In genomic region chr9:14441976-14442651, GRCh38 we compare ENCODE assay signal across 9 cellular contexts.
A peak's percentile ranks its signal among the peaks of the same experiment; 100 is the strongest.
DNase-seq lines count a peak whose midpoint lies in the region; ATAC-seq and TF ChIP-seq lines count a peak whose summit lies in the region.
"Had no signal": no experiment of that assay in that cellular context is flagged by ENCODE, and none has a peak within 500 bp of the region (broad histone marks: within the 10 kb centered on the region; RNA-seq: fewer than 3 reads in every experiment).

No MANE protein-coding gene starts in this region.

- no peaks in the 10 kb centered on the region for H3K9me3 Mint-ChIP-seq in nephron

- TF ChIP-seq POLR2A in ovary (IDR thresholded peaks at IDR 0.05), result no peak

- H3K27me3 Mint-ChIP-seq in nephron (ENCODE audit: low read depth), result no peaks in the 10 kb centered on the region

- no peaks in the 10 kb centered on the region for H3K4me1 ChIP-seq in ovary (ENCODE audit: insufficient read depth)

- peaks cover 11% of the 10 kb centered on the region for H3K4me1 Mint-ChIP-seq in nephron

- H3K27me3 ChIP-seq in WERI-Rb-1 (ENCODE audit: insufficient read depth, low read depth, severe bottlenecking) (no peaks in the 10 kb centered on the region), ovary (no peaks in the 10 kb centered on the region)

- no peaks in the 10 kb centered on the region for H3K36me3 Mint-ChIP-seq in nephron (ENCODE audit: low read depth)

- H3K4me3 ChIP-seq in GM12865 (ENCODE audit: low read depth, low read length), result no peak overlapping the region
- H3K4me3 ChIP-seq in WERI-Rb-1 (ENCODE audit: low read depth, low read length), result no peak overlapping the region
- H3K4me3 ChIP-seq in ovary, result no peak overlapping the region

- H3K27ac ChIP-seq in WERI-Rb-1, result no peak overlapping the region
- no peak overlapping the region for H3K27ac ChIP-seq in ovary

- TF ChIP-seq CTCF in GM12865 (IDR thresholded peaks at IDR 0.05; ENCODE audit: insufficient read depth, low read depth, low read length, missing control alignments), result peak; percentile 41
- TF ChIP-seq CTCF in WERI-Rb-1 (IDR thresholded peaks at IDR 0.05; ENCODE audit: low read depth, low read length), result peak; percentile 37; the same call in 1 of the 2 replicates
- TF ChIP-seq CTCF in nephron (IDR thresholded peaks at IDR 0.05; ENCODE audit: unreplicated experiment in 3 of 3), result peak in 2 of 3 experiments; percentile 17 to 29
- TF ChIP-seq CTCF in ovary (IDR thresholded peaks at IDR 0.05), result no peak

- peak; percentile 64 for ATAC-seq in HG03159 (IDR thresholded peaks at IDR 0.05; ENCODE audit: unreplicated experiment)
- no peak for ATAC-seq in Right ventricle myocardium superior (ENCODE audit: poor library complexity)
- ATAC-seq in GM18861 (IDR thresholded peaks at IDR 0.05; ENCODE audit: unreplicated experiment), result no peak
- ATAC-seq: effector memory CD8-positive, alpha-beta T cell had no signal

- no peak for TF ChIP-seq EP300 in ovary (IDR thresholded peaks at IDR 0.05)

- H3K36me3 ChIP-seq in WERI-Rb-1 (no peaks in the 10 kb centered on the region), ovary (no peaks in the 10 kb centered on the region)

- H3K4me3 Mint-ChIP-seq in nephron, result no peak overlapping the region
- H3K4me3 Mint-ChIP-seq: effector memory CD8-positive, alpha-beta T cell had no signal

- intact Hi-C loops in Right ventricle myocardium superior (cut with DNase I) (no loop called here), ovary (cut with DNase I) (no loop called here)

- no peaks in the 10 kb centered on the region for H3K9me3 ChIP-seq in WERI-Rb-1 (ENCODE audit: severe bottlenecking)
- no peaks in the 10 kb centered on the region for H3K9me3 ChIP-seq in ovary

- WGBS in ovary, 3 donors, result 91 to 95% (median 92%) methylated on average over 10 of the region's 10 CpGs

- H3K27ac Mint-ChIP-seq in nephron, result no peak overlapping the region
- H3K27ac Mint-ChIP-seq: effector memory CD8-positive, alpha-beta T cell had no signal

- DNase-seq in GM12865 (ENCODE audit: low read depth), result peak; percentile 54
- peak; percentile 50 for DNase-seq in WERI-Rb-1
- no peak for DNase-seq in Right ventricle myocardium superior
- DNase-seq in medulla oblongata (ENCODE audit: extremely low spot score), result no peak
- DNase-seq in ovary, result no peak
- DNase-seq: effector memory CD8-positive, alpha-beta T cell had no signal

Comparison
In these comparisons a context has a peak if more than half of its experiments do, and no peak if none do; other contexts are left out.
1. DNase-seq: peak in GM12865 (single experiment) and WERI-Rb-1 (single experiment); none in Right ventricle myocardium superior (single experiment), medulla oblongata (single experiment) and ovary (0 of 5).
2. CTCF ChIP-seq: peak in GM12865 (single experiment), WERI-Rb-1 (single experiment) and nephron (2 of 3); none in ovary (0 of 3).